Comparison of ENCODE assay signal across 8 cellular contexts in genomic region chr17:1783834-1784611, GRCh38. TPM values are rescaled to one million over a fixed set of nuclear protein-coding genes. Genes with fewer than 3 reads are reported as not detected.
DNase-seq lines count a peak whose midpoint lies in the region; TF ChIP-seq lines count a peak whose summit lies in the region.

No MANE protein-coding gene starts in this region.

- peaks cover 4% of the 10 kb centered on the region for H3K79me2 ChIP-seq in mammary epithelial cell (ENCODE audit: insufficient read depth, low read length)

- intact Hi-C loops in mammary epithelial cell (cut with micrococcal nuclease) = loop anchor here (1.0 to 10.0 kb wide), 3 partner anchors 64 to 209 kb away; no protein-coding TSS in a partner anchor

- H3K9me3 ChIP-seq in mammary epithelial cell (replicated peaks; ENCODE audit: insufficient read depth, low read length) (no peaks in the 10 kb centered on the region), stomach smooth muscle (ENCODE audit: control insufficient read depth in 2 of 2, low read length in 2 of 2) (no peaks in the 10 kb centered on the region)

- H3K9ac ChIP-seq in mammary epithelial cell (ENCODE audit: insufficient read depth, low read length) (peak overlapping the region; percentile 21), stomach smooth muscle (ENCODE audit: low read length in 2 of 2) (peak overlapping the region; percentile 47 to 69)

- H3K27me3 ChIP-seq in mammary epithelial cell (ENCODE audit: insufficient read depth, low read length) = no peaks in the 10 kb centered on the region
- H3K27me3 ChIP-seq in kidney epithelial cell (ENCODE audit: control insufficient read depth, insufficient read depth, low read length) = no peaks in the 10 kb centered on the region
- H3K27me3 ChIP-seq in stomach smooth muscle (ENCODE audit: control insufficient read depth in 1 of 2, insufficient read depth in 2 of 2, low read length in 2 of 2) = no peaks in the 10 kb centered on the region

- peak overlapping the region; percentile 12 for H3K4me2 ChIP-seq in mammary epithelial cell (ENCODE audit: insufficient read depth, low read depth, low read length)

- WGBS in mammary epithelial cell (ENCODE audit: low coverage, missing lambda C conversion rate) = 48% methylated on average over 16 of the region's 16 CpGs

- DNase-seq in NCI-H748 (lab: John Stamatoyannopoulos, UW; ENCODE audit: unreplicated experiment) (peak; percentile 36), NCI-H748 treated with DMSO at 0.1 percent for 48 hours (lab: John Stamatoyannopoulos, UW) (no peak), NCI-H226 (peak; percentile 48), mammary epithelial cell (peak; percentile 46), kidney epithelial cell (ENCODE audit: low read depth) (no peak), NCI-H187 treated with DMSO at 0.1 percent for 48 hours (lab: John Stamatoyannopoulos, UW) (no peak), GDM1 (lab: John Stamatoyannopoulos, UW) (no peak)

- in situ Hi-C loops in mammary epithelial cell (cut with MboI; ENCODE audit: low sequenced_read_pairs in 2 of 2) = no loop called here

- BruUV-seq in mammary epithelial cell (replicated peaks; lab: Mats Ljungman, UMichigan) = no TSS peak

- H3K4me1 ChIP-seq in mammary epithelial cell (ENCODE audit: insufficient read depth, low read length) (peaks cover 37% of the 10 kb centered on the region), stomach smooth muscle (ENCODE audit: control insufficient read depth, insufficient read depth, low read length) (peaks cover 30% of the 10 kb centered on the region)

- peak overlapping the region; percentile 57 for H2AFZ ChIP-seq in mammary epithelial cell (ENCODE audit: low read depth, low read length)

- CTCF ChIA-PET in mammary epithelial cell (lab: Charles Lee; ENCODE audit: low non-redundant PET) = interaction anchor here (0.6 to 1.4 kb wide), 7 partner anchors 13 to 81 kb away, joined by 3 to 10 read pairs (median 5); no protein-coding TSS in a partner anchor

- dilution Hi-C loops in mammary epithelial cell (cut with HindIII; ENCODE audit: low sequenced_read_pairs) = loop anchor here (5.0 kb wide), 3 partner anchors 52 to 147 kb away; no protein-coding TSS in a partner anchor

- H4K20me1 ChIP-seq in mammary epithelial cell (ENCODE audit: insufficient read depth, low read length) = no peaks in the 10 kb centered on the region

- H3K36me3 ChIP-seq in mammary epithelial cell (ENCODE audit: insufficient read depth, low read length) (peaks cover 8% of the 10 kb centered on the region), kidney epithelial cell (ENCODE audit: control insufficient read depth, insufficient read depth, low read length) (no peaks in the 10 kb centered on the region), stomach smooth muscle (ENCODE audit: control insufficient read depth in 2 of 2, insufficient read depth in 2 of 2, low read length in 2 of 2) (peaks cover 8 to 12% of the 10 kb centered on the region in 2 donors)

- H3K27ac ChIP-seq in mammary epithelial cell (ENCODE audit: insufficient read depth, low read depth, low read length) = peak overlapping the region; percentile 17
- peak overlapping the region; percentile 95 for H3K27ac ChIP-seq in stomach smooth muscle (ENCODE audit: low read length)

- H3K4me3 ChIP-seq in mammary epithelial cell (replicated peaks in 1 of 3; ENCODE audit: insufficient read depth in 1 of 3, low read depth in 2 of 3, low read length in 3 of 3) = no peak overlapping the region
- no peak overlapping the region for H3K4me3 ChIP-seq in kidney epithelial cell (ENCODE audit: low read depth, low read length)
- H3K4me3 ChIP-seq in stomach smooth muscle (ENCODE audit: low read length in 2 of 2) = peak overlapping the region in 1 of 2 donors; percentile 49

- TF ChIP-seq CTCF in mammary epithelial cell (conservative IDR thresholded peaks at IDR 0.05 in 1 of 2, IDR thresholded peaks at IDR 0.05 in 1 of 2; ENCODE audit: extremely low read depth in 1 of 2, insufficient read depth in 1 of 2, low read depth in 1 of 2, low read length in 2 of 2) (peak; percentile 72 to 81), kidney epithelial cell (IDR thresholded peaks at IDR 0.05; ENCODE audit: insufficient read depth, low read length, poor library complexity, severe bottlenecking) (peak; percentile 67)

RNA-seq across cellular contexts. Expression of gene SERPINF1, which starts 22.2 kb away (rescaled TPM):
- total RNA-seq in mammary epithelial cell = 10 to 100 TPM; 10.8 to 89.5 TPM
- polyA plus RNA-seq in mammary epithelial cell = 85.4 TPM
- 77.9 TPM for polyA minus RNA-seq in mammary epithelial cell
- 12.7 and 16.1 TPM in 2 replicates for total RNA-seq in kidney epithelial cell

RNA-seq across cellular contexts. Expression of gene SERPINF2, which starts 41.4 kb away (rescaled TPM):
- total RNA-seq in mammary epithelial cell (1 to 10 TPM; 5.7 to 7.3 TPM), kidney epithelial cell (1.2 and 1.4 TPM in 2 replicates)
- 10.1 TPM for polyA plus RNA-seq in mammary epithelial cell
- 3.7 TPM for polyA minus RNA-seq in mammary epithelial cell

RNA-seq across cellular contexts. Expression of gene SMYD4, which starts 45.7 kb away (rescaled TPM):
- 10 to 100 TPM; 12.7 to 15.0 TPM for total RNA-seq in mammary epithelial cell
- 6.7 TPM for polyA plus RNA-seq in mammary epithelial cell
- 7.1 TPM for polyA minus RNA-seq in mammary epithelial cell
- total RNA-seq in kidney epithelial cell = 6.7 and 7.8 TPM in 2 replicates

RNA-seq across cellular contexts. Expression of gene RPA1, which starts 45.8 kb away (rescaled TPM):
- total RNA-seq in mammary epithelial cell = 10 to 100 TPM; 17.2 to 78.5 TPM
- 94.6 TPM for polyA plus RNA-seq in mammary epithelial cell
- 117 TPM for polyA minus RNA-seq in mammary epithelial cell
- 22.0 and 30.3 TPM in 2 replicates for total RNA-seq in kidney epithelial cell

RNA-seq across cellular contexts. Expression of gene WDR81, which starts 59.5 kb away (rescaled TPM):
- total RNA-seq in mammary epithelial cell (10 to 100 TPM; 17.8 to 35.5 TPM), kidney epithelial cell (35.5 and 43.7 TPM in 2 replicates)
- polyA plus RNA-seq in mammary epithelial cell = 10.2 TPM
- polyA minus RNA-seq in mammary epithelial cell = 8.5 TPM

Comparison
In these comparisons a context has a peak if more than half of its experiments do, and no peak if none do; other contexts are left out.
1. DNase-seq: peak in NCI-H748 (single experiment), NCI-H226 (single experiment) and mammary epithelial cell (single experiment); none in NCI-H748 treated with DMSO at 0.1 percent for 48 hours (single experiment), kidney epithelial cell (single experiment), NCI-H187 treated with DMSO at 0.1 percent for 48 hours (single experiment) and GDM1 (single experiment).